ENCODE assay signal across 15 cellular contexts in genomic region chr9:117160254-117160653, GRCh38.
DNase-seq lines count a peak whose midpoint lies in the region; ATAC-seq and TF ChIP-seq lines count a peak whose summit lies in the region.
"Had no signal": no experiment of that assay in that cellular context is flagged by ENCODE, and none has a peak within 500 bp of the region (broad histone marks: within the 10 kb centered on the region; RNA-seq: fewer than 3 reads in every experiment).

No MANE protein-coding gene starts in this region.

- peaks cover 19% of the 10 kb centered on the region for H3K9me3 Mint-ChIP-seq in MCF 10A (ENCODE audit: unreplicated experiment)

- DNase-seq in T47D (ENCODE audit: low read depth in 1 of 2, low spot score in 1 of 2) (peak; percentile 15 to 37), MCF 10A (ENCODE audit: unreplicated experiment) (no peak), NCI-H446 treated with DMSO at 0.1 percent for 48 hours (lab: John Stamatoyannopoulos, UW) (peak; percentile 10), fibroblast of pulmonary artery (ENCODE audit: low read depth) (no peak), smooth muscle cell (lab: John Stamatoyannopoulos, UW; ENCODE audit: unreplicated experiment) (no peak), GM20000 (ENCODE audit: low spot score) (no peak)
- DNase-seq: AML-193, left cardiac atrium, NCI-H774, T-helper 9 cell had no signal

- H3K36me3 ChIP-seq in smooth muscle cell (ENCODE audit: low read depth) = no peaks in the 10 kb centered on the region
- H3K36me3 ChIP-seq: tibial nerve had no signal

- H3K4me2 ChIP-seq in smooth muscle cell = no peak overlapping the region

- CTCF ChIA-PET in MCF 10A (lab: Yijun Ruan, JAX) = interaction anchor here (0.7 to 1.3 kb wide), 3 partner anchors 13 to 29 kb away, joined by 3 to 5 read pairs (median 3); no protein-coding TSS in a partner anchor

- no TSS peak for BruUV-seq in MCF 10A (replicated peaks; lab: Mats Ljungman, UMichigan)

- H3K27me3 Mint-ChIP-seq in MCF 10A (ENCODE audit: insufficient read depth, unreplicated experiment) = no peaks in the 10 kb centered on the region

- H3F3A ChIP-seq in smooth muscle cell (ENCODE audit: low read depth) = no peaks in the 10 kb centered on the region

- H3K27ac ChIP-seq in smooth muscle cell (ENCODE audit: low read depth) = no peak overlapping the region
- H3K27ac ChIP-seq: epithelial cell of prostate, parathyroid adenoma, tibial nerve had no signal

- H3K4me3 ChIP-seq in fibroblast of pulmonary artery (replicated peaks; ENCODE audit: low read depth, low read length) (no peak overlapping the region), smooth muscle cell (no peak overlapping the region)
- H3K4me3 ChIP-seq: tibial nerve had no signal

- ATAC-seq in GM21576 (IDR thresholded peaks at IDR 0.05; ENCODE audit: unreplicated experiment) = no peak
- ATAC-seq in HG03097 (IDR thresholded peaks at IDR 0.05; ENCODE audit: low FRiP score, unreplicated experiment) = no peak
- ATAC-seq: left cardiac atrium had no signal

- TF ChIP-seq CTCF in MCF 10A (IDR thresholded peaks at IDR 0.05; ENCODE audit: unreplicated experiment) = no peak
- TF ChIP-seq CTCF in fibroblast of pulmonary artery (IDR thresholded peaks at IDR 0.05; ENCODE audit: low read length, missing control alignments) = peak; percentile 24
- peak; percentile 19 for TF ChIP-seq CTCF in smooth muscle cell (IDR thresholded peaks at IDR 0.05; ENCODE audit: borderline replicate concordance, insufficient read depth, poor library complexity, severe bottlenecking)
- TF ChIP-seq CTCF in GM20000 (IDR thresholded peaks at IDR 0.05; ENCODE audit: extremely low read depth, missing control alignments) = no peak

- no peaks in the 10 kb centered on the region for H3K9me3 ChIP-seq in smooth muscle cell (replicated peaks; ENCODE audit: low read depth)
- H3K9me3 ChIP-seq: tibial nerve had no signal

- intact Hi-C loops in MCF 10A (cut with micrococcal nuclease) = no loop called here

- H3K79me2 ChIP-seq in smooth muscle cell (ENCODE audit: low read depth) = no peaks in the 10 kb centered on the region
- H3K79me2 ChIP-seq: parathyroid adenoma had no signal

- no peak overlapping the region for H3K9ac ChIP-seq in smooth muscle cell (ENCODE audit: low read depth)
- H3K9ac ChIP-seq: parathyroid adenoma had no signal

- H3K4me1 Mint-ChIP-seq in MCF 10A (ENCODE audit: insufficient read depth, unreplicated experiment) = no peaks in the 10 kb centered on the region

- no peaks in the 10 kb centered on the region for H4K20me1 ChIP-seq in smooth muscle cell (ENCODE audit: low read depth)

- no peaks in the 10 kb centered on the region for H3K4me1 ChIP-seq in smooth muscle cell (ENCODE audit: low read depth)
- H3K4me1 ChIP-seq: parathyroid adenoma, tibial nerve had no signal

- in situ Hi-C loops in T47D (cut with HindIII; ENCODE audit: low pct_unique_long_range_greater_than_20kb, low sequenced_read_pairs) = no loop called here

- no peak overlapping the region for H3K27ac Mint-ChIP-seq in MCF 10A (ENCODE audit: low read depth, unreplicated experiment)

- no peak overlapping the region for H2AFZ ChIP-seq in smooth muscle cell (ENCODE audit: low read depth)
- H2AFZ ChIP-seq: parathyroid adenoma had no signal

- H3K27me3 ChIP-seq in smooth muscle cell (ENCODE audit: low read depth) = no peaks in the 10 kb centered on the region
- H3K27me3 ChIP-seq: tibial nerve had no signal

- POLR2A ChIA-PET in MCF 10A (lab: Yijun Ruan, JAX) = no interaction called here

- no peak overlapping the region for H3K4me3 Mint-ChIP-seq in MCF 10A (ENCODE audit: unreplicated experiment)

- no peaks in the 10 kb centered on the region for H3K36me3 Mint-ChIP-seq in MCF 10A (ENCODE audit: insufficient read depth, unreplicated experiment)

Comparison
In these comparisons a context has a peak if more than half of its experiments do, and no peak if none do; other contexts are left out.
1. DNase-seq: peak in T47D (2 of 2) and NCI-H446 treated with DMSO at 0.1 percent for 48 hours (single experiment); none in MCF 10A (single experiment), fibroblast of pulmonary artery (single experiment), smooth muscle cell (single experiment) and GM20000 (single experiment).
2. CTCF ChIP-seq: peak in fibroblast of pulmonary artery (single experiment) and smooth muscle cell (single experiment); none in MCF 10A (single experiment) and GM20000 (single experiment).